Comparison of ENCODE assay signal across 9 cellular contexts in the genomic region with DNA sequence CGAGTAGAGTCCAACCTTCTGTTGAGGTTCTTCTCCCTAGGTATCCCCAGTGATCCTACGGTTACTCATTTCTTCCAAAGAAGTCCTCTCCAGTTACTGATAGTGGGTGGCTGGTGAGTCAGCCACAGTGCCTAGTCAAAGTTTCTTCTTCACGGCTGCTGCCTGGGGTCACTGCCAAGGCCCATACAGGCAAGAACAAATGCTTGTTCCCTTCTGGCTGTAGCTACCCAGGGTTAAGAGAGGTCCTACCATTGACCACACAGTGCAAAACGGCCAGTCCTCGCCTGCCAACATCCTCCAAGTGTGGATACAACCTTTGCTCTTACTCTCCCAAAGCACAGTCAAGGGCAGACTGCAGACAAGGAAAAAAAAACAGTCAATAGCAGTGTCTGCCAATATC. TPM values are rescaled to one million over a fixed set of nuclear protein-coding genes. Genes with fewer than 3 reads are reported as not detected.
DNase-seq lines count a peak whose midpoint lies in the region; ATAC-seq and TF ChIP-seq lines count a peak whose summit lies in the region.
"Had no signal": no experiment of that assay in that cellular context is flagged by ENCODE, and none has a peak within 500 bp of the region (broad histone marks: within the 10 kb centered on the region; RNA-seq: fewer than 3 reads in every experiment).

No MANE protein-coding gene starts in this region.

- H2BK120ac ChIP-seq in mesendoderm (ENCODE audit: low read depth, low read length): no peak overlapping the region

- no peak overlapping the region for H3K9ac ChIP-seq in mesendoderm (ENCODE audit: low read length)

- no peak overlapping the region for H3K23ac ChIP-seq in mesendoderm (ENCODE audit: low read length)

- no peak for TF ChIP-seq CTCF in HFFc6 (IDR thresholded peaks at IDR 0.05)
- no peak for TF ChIP-seq CTCF in GM10248 (IDR thresholded peaks at IDR 0.05; ENCODE audit: control extremely low read depth, extremely low read depth, low read depth, missing control alignments)
- no peak for TF ChIP-seq CTCF in GM13977 (IDR thresholded peaks at IDR 0.05; ENCODE audit: extremely low read depth, insufficient read depth, missing control alignments)

- H3K56ac ChIP-seq in mesendoderm (ENCODE audit: low read length): no peak overlapping the region

- in situ Hi-C loops in GM13977 (cut with MboI; ENCODE audit: low pct_unique_long_range_greater_than_20kb, low sequenced_read_pairs, unreplicated experiment): loop anchor here (10.0 kb wide), 1 partner anchor 418 kb away; no protein-coding TSS in a partner anchor

- H3K4me3 ChIP-seq in mesendoderm (ENCODE audit: low read length): no peak overlapping the region
- H3K4me3 ChIP-seq: PC-9 had no signal

- H3K4me2 ChIP-seq in mesendoderm (ENCODE audit: low read length): no peak overlapping the region
- H3K4me2 ChIP-seq: PC-9 had no signal

- WGBS in mesendoderm (ENCODE audit: extremely low coverage, insufficient coverage, low lambda C conversion rate): no CpG with 5 or more reads among the region's 5 CpGs

- H3K9me3 Mint-ChIP-seq in HFFc6: no peaks in the 10 kb centered on the region

- peaks cover 42% of the 10 kb centered on the region for H3K4me1 Mint-ChIP-seq in HFFc6 (ENCODE audit: low read depth)

- peak overlapping the region; percentile 66 for H3K27ac Mint-ChIP-seq in HFFc6

- intact Hi-C loops in left cardiac atrium (cut with DNase I): loop anchor here in 1 of 2 donors (5.0 kb wide), 1 partner anchor 65 kb away; no protein-coding TSS in a partner anchor

- no peaks in the 10 kb centered on the region for H3K79me1 ChIP-seq in mesendoderm (ENCODE audit: low read length)

- H4K8ac ChIP-seq in mesendoderm (ENCODE audit: low read depth, low read length): no peak overlapping the region

- H3K79me2 ChIP-seq in mesendoderm (ENCODE audit: control insufficient read depth, insufficient read depth, low read length): peaks cover 11% of the 10 kb centered on the region

- no peaks in the 10 kb centered on the region for H3K4me1 ChIP-seq in mesendoderm (ENCODE audit: control insufficient read depth, low read depth, low read length)

- H4K5ac ChIP-seq in mesendoderm (ENCODE audit: low read length): no peak overlapping the region

- H3K27me3 Mint-ChIP-seq in HFFc6 (ENCODE audit: insufficient read depth): no peaks in the 10 kb centered on the region; the same call in 1 of the 2 replicates

- H3K36me3 ChIP-seq in mesendoderm (ENCODE audit: control insufficient read depth, insufficient read depth, low read length): no peaks in the 10 kb centered on the region

- no peak overlapping the region for H2AK5ac ChIP-seq in mesendoderm (ENCODE audit: low read length)

- H3K4ac ChIP-seq in mesendoderm (ENCODE audit: low read depth, low read length): no peak overlapping the region

- no peak overlapping the region for H2BK5ac ChIP-seq in mesendoderm (ENCODE audit: low read length)

- POLR2A ChIA-PET in GM10248 (lab: Yijun Ruan, JAX): no interaction called here

- H3K36me3 Mint-ChIP-seq in HFFc6 (ENCODE audit: low read depth): no peaks in the 10 kb centered on the region

- peak in 1 of 2 donors; percentile 43 for ATAC-seq in left cardiac atrium

- H3K27me3 ChIP-seq in mesendoderm (ENCODE audit: insufficient read depth, low read length, poor library complexity): no peaks in the 10 kb centered on the region

- H2BK15ac ChIP-seq in mesendoderm (replicated peaks; ENCODE audit: low read depth): no peak overlapping the region

- H3K4me3 Mint-ChIP-seq in HFFc6: no peak overlapping the region; the same call in 1 of the 2 replicates

- no peak overlapping the region for H3K18ac ChIP-seq in mesendoderm (ENCODE audit: low read length)

- CTCF ChIA-PET in GM10248 (lab: Yijun Ruan, JAX): interaction anchor here (1.7 to 5.3 kb wide), 3 partner anchors 15 to 422 kb away, joined by 3 to 100 read pairs (median 5); no protein-coding TSS in a partner anchor

- H3K27ac ChIP-seq in mesendoderm (ENCODE audit: low read depth, low read length): no peak overlapping the region
- H3K27ac ChIP-seq: PC-9 had no signal

- DNase-seq in HFFc6 (peak; percentile 68), left cardiac atrium (peak; percentile 86), GM10248 (ENCODE audit: extremely low spot score) (no peak), germinal center (ENCODE audit: low spot score) (no peak), mesendoderm (no peak), GM13977 (ENCODE audit: low spot score) (no peak)
- peak; percentile 9 for DNase-seq in activated T-helper 9 cell treated with anti-CD3 and anti-CD28 coated beads, Interleukin-2, amount 50 U/mL, for 16 hours (ENCODE audit: low read depth)
- DNase-seq in stimulated activated CD4-positive, alpha-beta T cell treated with anti-CD3 and anti-CD28 coated beads, Interleukin-4, amount 100 ng/mL, for 4 hours: peak; percentile 34 to 56

RNA-seq across cellular contexts. Expression of a gene that starts 2.9 kb away (rescaled TPM):
- total RNA-seq in HFFc6 (2021; fragmentation: NEBNext Ultra II Directional; extraction: Animal tissue kit (Norgen Biotek cat#: 25700)): 10 to 100 TPM; 12.0 to 20.3 (median 14.8) TPM
- 10 to 100 TPM; 33.0 TPM for total RNA-seq in left cardiac atrium
- polyA plus RNA-seq in mesendoderm (2013, experiment 1 of 2): 11.0 TPM
- polyA plus RNA-seq in mesendoderm (2013, experiment 2 of 2): 11.4 TPM

Comparison
In these comparisons a context has a peak if more than half of its experiments do, and no peak if none do; other contexts are left out.
1. DNase-seq: peak in HFFc6 (single experiment), activated T-helper 9 cell treated with anti-CD3 and anti-CD28 coated beads, Interleukin-2, amount 50 U/mL, for 16 hours (single experiment), left cardiac atrium (single experiment) and stimulated activated CD4-positive, alpha-beta T cell treated with anti-CD3 and anti-CD28 coated beads, Interleukin-4, amount 100 ng/mL, for 4 hours (2 of 2); none in GM10248 (single experiment), germinal center (single experiment), mesendoderm (single experiment) and GM13977 (single experiment).